In the genomic region with DNA sequence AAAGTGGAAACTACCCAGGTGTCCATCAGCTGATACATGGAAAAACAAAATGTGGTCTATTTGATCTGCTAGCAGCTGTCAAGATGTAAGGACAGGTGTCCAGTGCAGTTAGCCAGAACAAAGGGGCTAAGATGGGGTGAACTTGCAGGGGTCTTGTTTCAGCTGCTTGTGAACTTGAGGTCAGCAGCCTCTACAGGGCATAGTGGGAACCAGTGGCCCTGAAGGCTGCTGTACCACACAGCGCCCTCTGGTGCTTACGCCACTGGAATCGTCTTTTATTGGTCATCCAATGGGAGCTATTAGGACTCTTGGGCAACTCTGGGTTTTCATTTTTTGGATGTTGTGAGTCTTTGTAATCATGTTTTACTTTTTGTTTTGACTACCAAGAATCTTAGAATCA, we compare ENCODE assay signal across 8 cellular contexts.
DNase-seq lines count a peak whose midpoint lies in the region; ATAC-seq, FAIRE-seq and TF ChIP-seq lines count a peak whose summit lies in the region.

No MANE protein-coding gene starts in this region.

- no peaks in the 10 kb centered on the region for H3K36me3 ChIP-seq in kidney (ENCODE audit: control insufficient read depth in 1 of 2, insufficient read depth in 2 of 2, low read length in 2 of 2)

- CTCF ChIA-PET in activated naive CD4-positive, alpha-beta T cell treated with anti-CD3 and anti-CD28 coated beads, Interleukin-2, amount 10 ng/mL, durations not matched to agents 7 days and 5 days (lab: Charles Lee): interaction anchor here (0.6 to 3.8 kb wide), 16 partner anchors 9 to 290 kb away, joined by 3 to 30 read pairs (median 4); no protein-coding TSS in a partner anchor

- no peak overlapping the region for H3K9ac ChIP-seq in kidney (ENCODE audit: low read length in 2 of 2)

- ATAC-seq in HG03571 (IDR thresholded peaks at IDR 0.05; ENCODE audit: unreplicated experiment) (no peak), sciatic nerve (no peak)

- no peaks in the 10 kb centered on the region for H3K36me3 Mint-ChIP-seq in activated naive CD4-positive, alpha-beta T cell treated with anti-CD3 and anti-CD28 coated beads, Interleukin-2, amount 10 ng/mL, durations not matched to agents 7 days and 5 days

- H3K9me3 Mint-ChIP-seq in activated naive CD4-positive, alpha-beta T cell treated with anti-CD3 and anti-CD28 coated beads, Interleukin-2, amount 10 ng/mL, durations not matched to agents 7 days and 5 days: no peaks in the 10 kb centered on the region

- peaks cover 14% of the 10 kb centered on the region for H3K4me1 Mint-ChIP-seq in activated naive CD4-positive, alpha-beta T cell treated with anti-CD3 and anti-CD28 coated beads, Interleukin-2, amount 10 ng/mL, durations not matched to agents 7 days and 5 days

- no peak for FAIRE-seq in kidney (lab: Jason Lieb, UNC)

- peak; percentile 33 for TF ChIP-seq CTCF in kidney (IDR thresholded peaks at IDR 0.05; ENCODE audit: borderline replicate concordance, extremely low read depth, insufficient read depth)

- H3K4me1 ChIP-seq in kidney (ENCODE audit: control insufficient read depth in 1 of 2, insufficient read depth in 1 of 2, low read depth in 1 of 2, low read length in 2 of 2): no peaks in the 10 kb centered on the region

- DNase-seq in ELF-1 (ENCODE audit: low read depth, low spot score) (peak; percentile 75), Kasumi-1 (lab: John Stamatoyannopoulos, UW) (peak; percentile 27 to 40), kidney (peak; percentile 36), sciatic nerve (ENCODE audit: low spot score) (no peak), NCI-H345 (lab: John Stamatoyannopoulos, UW) (no peak), 8988T (no peak)
- peak; percentile 60 for DNase-seq in activated naive CD4-positive, alpha-beta T cell treated with anti-CD3 and anti-CD28 coated beads, Interleukin-2, amount 10 ng/mL, durations not matched to agents 7 days and 5 days

- no peak overlapping the region for H3K27ac ChIP-seq in kidney (ENCODE audit: low read depth in 2 of 2, low read length in 2 of 2)

- H3K9me3 ChIP-seq in kidney (ENCODE audit: control insufficient read depth in 1 of 2, low read length in 2 of 2): no peaks in the 10 kb centered on the region

- no peak overlapping the region for H3K27ac Mint-ChIP-seq in activated naive CD4-positive, alpha-beta T cell treated with anti-CD3 and anti-CD28 coated beads, Interleukin-2, amount 10 ng/mL, durations not matched to agents 7 days and 5 days

- no peak overlapping the region for H3K4me3 Mint-ChIP-seq in activated naive CD4-positive, alpha-beta T cell treated with anti-CD3 and anti-CD28 coated beads, Interleukin-2, amount 10 ng/mL, durations not matched to agents 7 days and 5 days

- intact Hi-C loops in kidney (cut with DNase I) (no loop called here), sciatic nerve (cut with DNase I) (no loop called here)

- no peak overlapping the region for H3K4me3 ChIP-seq in kidney (ENCODE audit: low read length in 2 of 2)

- peaks cover 21% of the 10 kb centered on the region for H3K27me3 Mint-ChIP-seq in activated naive CD4-positive, alpha-beta T cell treated with anti-CD3 and anti-CD28 coated beads, Interleukin-2, amount 10 ng/mL, durations not matched to agents 7 days and 5 days

Comparison
In these comparisons a context has a peak if more than half of its experiments do, and no peak if none do; other contexts are left out.
1. DNase-seq: peak in ELF-1 (single experiment), Kasumi-1 (2 of 2), activated naive CD4-positive, alpha-beta T cell treated with anti-CD3 and anti-CD28 coated beads, Interleukin-2, amount 10 ng/mL, durations not matched to agents 7 days and 5 days (single experiment) and kidney (single experiment); none in sciatic nerve (single experiment), NCI-H345 (single experiment) and 8988T (single experiment).